Comparison of ENCODE assay signal across 1 cellular context in the genomic region with DNA sequence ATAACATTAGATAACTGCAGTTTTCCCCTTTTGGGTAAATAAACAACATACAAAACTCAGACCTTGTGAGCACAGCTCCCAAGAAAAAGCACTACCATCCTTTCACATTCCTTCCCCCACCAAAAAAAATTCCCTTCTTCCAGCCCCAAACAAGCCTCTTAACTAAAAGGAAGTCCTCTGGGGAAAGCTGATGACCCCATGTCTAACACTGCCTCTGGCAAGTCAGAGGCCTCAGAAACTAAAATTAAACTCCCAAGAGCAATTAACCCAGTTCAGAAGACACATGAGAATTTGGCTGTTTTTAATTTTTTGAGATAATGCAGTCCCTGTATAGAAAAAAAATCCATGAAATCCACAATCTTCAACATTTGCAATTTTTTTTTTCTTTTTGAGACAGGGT.
TF ChIP-seq lines count a peak whose summit lies in the region.

No MANE protein-coding gene starts in this region.

TF ChIP-seq in A549, 52 proteins besides CTCF, POLR2A, EP300 and RAD21 (continued from another document):
- TF ChIP-seq ZSCAN20 (CRISPR knock-in tag; IDR thresholded peaks at IDR 0.05) = no peak
- TF ChIP-seq MAFK (IDR thresholded peaks at IDR 0.05; ENCODE audit: partially characterized antibody) = no peak
TF ChIP-seq in A549: peak in this region for 0.
